In the genomic region with DNA sequence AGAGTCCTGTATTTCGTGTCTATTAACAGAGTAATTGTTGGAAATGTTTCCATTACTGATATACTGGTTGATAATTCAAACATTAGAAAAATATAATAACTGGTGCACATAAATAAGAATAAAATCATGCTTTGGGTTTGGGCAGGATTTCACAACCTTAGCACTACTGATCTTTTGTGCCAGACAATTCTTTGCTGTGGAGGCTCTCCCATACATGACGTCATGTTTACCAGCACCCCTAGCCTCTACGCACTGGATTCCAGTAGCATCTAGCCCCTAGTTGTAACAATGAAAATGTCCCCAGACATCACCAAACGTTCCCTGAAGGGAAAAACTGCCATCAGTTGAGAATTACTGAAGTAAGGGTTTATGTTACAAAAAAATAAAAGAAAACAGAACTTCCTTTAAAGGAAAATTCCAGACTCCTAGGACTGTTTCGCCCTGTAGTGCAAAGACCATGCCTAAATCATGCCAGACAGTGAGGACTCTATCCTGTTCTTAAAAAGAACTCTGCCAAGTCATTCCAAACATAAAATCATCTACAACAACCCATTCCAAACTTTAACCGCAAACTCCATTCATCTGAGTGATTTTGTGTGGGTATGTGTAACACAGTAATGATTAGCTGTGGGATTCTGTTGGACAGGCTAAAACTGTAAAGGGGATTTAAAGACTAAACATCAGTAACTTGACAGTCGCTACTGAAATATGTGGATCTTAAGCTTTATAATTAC, we compare ENCODE assay signal across 13 cellular contexts.
DNase-seq lines count a peak whose midpoint lies in the region; ATAC-seq and TF ChIP-seq lines count a peak whose summit lies in the region.
"Had no signal": no experiment of that assay in that cellular context is flagged by ENCODE, and none has a peak within 500 bp of the region (broad histone marks: within the 10 kb centered on the region; RNA-seq: fewer than 3 reads in every experiment).

No MANE protein-coding gene starts in this region.

- no peak overlapping the region for H2BK12ac ChIP-seq in H9 (ENCODE audit: insufficient read length, low read depth, low read length)

- H2BK20ac ChIP-seq in H9 (ENCODE audit: low read depth, low read length, poor library complexity, severe bottlenecking): no peak overlapping the region

- peaks cover 22 to 64% (median 62%) of the 10 kb centered on the region in 3 experiments for H3K36me3 Mint-ChIP-seq in H9 (ENCODE audit: insufficient read depth in 1 of 3, low read depth in 3 of 3)
- no peaks in the 10 kb centered on the region for H3K36me3 Mint-ChIP-seq in activated T-helper 17 cell treated with anti-CD3 and anti-CD28 coated beads, Interleukin-2, amount 50 U/mL, for 72 hours (ENCODE audit: low read depth)

- no peak overlapping the region for H3K9ac ChIP-seq in H9 (ENCODE audit: extremely low read depth, insufficient read length, low read length)

- no peak overlapping the region for H3K4me3 ChIP-seq in dorsolateral prefrontal cortex
- no peak overlapping the region for H3K4me3 ChIP-seq in lung
- H3K4me3 ChIP-seq in thoracic aorta: peak overlapping the region; percentile 8
- H3K4me3 ChIP-seq: pancreas had no signal

- no peak for DNase-seq in H9
- DNase-seq in dorsolateral prefrontal cortex: no peak
- DNase-seq in lung (ENCODE audit: low spot score): no peak
- DNase-seq in thoracic aorta (ENCODE audit: low spot score): no peak
- DNase-seq in DMS79 (lab: John Stamatoyannopoulos, UW): no peak
- DNase-seq: activated naive CD8-positive, alpha-beta T cell treated with anti-CD3 and anti-CD28 coated beads, Interleukin-2, amount 50 U/mL, for 24 hours; COR-L47; NCI-H2107; pancreas had no signal

- no peak overlapping the region for H2BK15ac ChIP-seq in H9 (ENCODE audit: low read depth, low read length)

- H2AFZ ChIP-seq in H9 (ENCODE audit: low read length): no peak overlapping the region

- no peak overlapping the region for H3K23ac ChIP-seq in H9 (ENCODE audit: insufficient read length, low read depth, low read length)

- no peak overlapping the region for H2BK120ac ChIP-seq in H9 (ENCODE audit: low read depth, low read length, poor library complexity, severe bottlenecking)

- H3K4me1 ChIP-seq in H9 (ENCODE audit: insufficient read depth, low read length) (peaks cover 3% of the 10 kb centered on the region; the same call in 1 of the 2 replicates), lung (ENCODE audit: control insufficient read depth in 2 of 2, insufficient read depth in 2 of 2, low read length in 2 of 2) (peaks cover 3 to 7% of the 10 kb centered on the region in 2 donors), thoracic aorta (ENCODE audit: control insufficient read depth in 1 of 2, low read depth in 2 of 2) (peaks cover 6 to 29% of the 10 kb centered on the region in 2 donors)
- H3K4me1 ChIP-seq: pancreas had no signal

- no peak overlapping the region for H4K91ac ChIP-seq in H9 (ENCODE audit: insufficient read length, low read depth, low read length)

- intact Hi-C loops in dorsolateral prefrontal cortex (cut with DNase I): no loop called here

- H4K8ac ChIP-seq in H9 (replicated peaks; ENCODE audit: insufficient read length, low read depth, low read length): no peak overlapping the region

- H3K36me3 ChIP-seq in lung (ENCODE audit: control insufficient read depth in 2 of 2, insufficient read depth in 2 of 2, low read length in 2 of 2): peaks cover 0 to 34% of the 10 kb centered on the region in 2 donors
- H3K36me3 ChIP-seq in thoracic aorta: peaks cover 14% of the 10 kb centered on the region
- H3K36me3 ChIP-seq: pancreas had no signal

- H3K27ac Mint-ChIP-seq in H9: peak overlapping the region; percentile 16 to 68 (median 40); a peak in 2 of 7 replicates
- no peak overlapping the region for H3K27ac Mint-ChIP-seq in activated T-helper 17 cell treated with anti-CD3 and anti-CD28 coated beads, Interleukin-2, amount 50 U/mL, for 72 hours
- H3K27ac Mint-ChIP-seq: activated naive CD8-positive, alpha-beta T cell treated with anti-CD3 and anti-CD28 coated beads, Interleukin-2, amount 50 U/mL, for 24 hours had no signal

- no peak overlapping the region for H3T11ph ChIP-seq in H9 (ENCODE audit: low read length)

- ATAC-seq in lung (ENCODE audit: insufficient read depth, low FRiP score) (peak; percentile 8), thoracic aorta (ENCODE audit: insufficient number of reproducible peaks, low FRiP score, low read depth) (peak; percentile 74), GM19395 (IDR thresholded peaks at IDR 0.05; ENCODE audit: unreplicated experiment) (no peak), GM18511 (IDR thresholded peaks at IDR 0.05; ENCODE audit: unreplicated experiment) (no peak)
- ATAC-seq in activated T-helper 17 cell treated with anti-CD3 and anti-CD28 coated beads, Interleukin-2, amount 50 U/mL, for 72 hours (replicated peaks): no peak
- ATAC-seq: activated naive CD8-positive, alpha-beta T cell treated with anti-CD3 and anti-CD28 coated beads, Interleukin-2, amount 50 U/mL, for 24 hours; left lobe of liver had no signal

- H3K27me3 ChIP-seq in H9 (ENCODE audit: insufficient read depth, low read length) (no peaks in the 10 kb centered on the region), dorsolateral prefrontal cortex (no peaks in the 10 kb centered on the region), lung (ENCODE audit: control insufficient read depth, insufficient read depth) (no peaks in the 10 kb centered on the region), thoracic aorta (replicated peaks; ENCODE audit: insufficient read depth) (no peaks in the 10 kb centered on the region)
- H3K27me3 ChIP-seq: pancreas had no signal

- H2AK5ac ChIP-seq in H9 (ENCODE audit: insufficient read length, low read length): no peak overlapping the region

- TF ChIP-seq CTCF in H9 (conservative IDR thresholded peaks at IDR 0.05) (no peak), dorsolateral prefrontal cortex (IDR thresholded peaks at IDR 0.05 in 54 of 56, conservative IDR thresholded peaks at IDR 0.05 in 2 of 56; ENCODE audit: low read depth in 1 of 56, partially characterized antibody in 56 of 56) (no peak), lung (IDR thresholded peaks at IDR 0.05; ENCODE audit: control extremely low read depth, extremely low read depth) (no peak), thoracic aorta (IDR thresholded peaks at IDR 0.05) (no peak)

- H3K79me1 ChIP-seq in H9 (ENCODE audit: insufficient read depth, low read depth, low read length, poor library complexity, severe bottlenecking): no peaks in the 10 kb centered on the region

- H3K9me3 ChIP-seq in H9 (ENCODE audit: control insufficient read depth, low read depth, low read length) (no peaks in the 10 kb centered on the region), lung (ENCODE audit: control insufficient read depth in 2 of 2, insufficient read depth in 1 of 2, low read length in 1 of 2) (peaks cover 0 to 2% of the 10 kb centered on the region in 2 donors), thoracic aorta (no peaks in the 10 kb centered on the region)
- H3K9me3 ChIP-seq: pancreas had no signal

- H3K4ac ChIP-seq in H9 (ENCODE audit: low read depth, low read length): no peak overlapping the region

- H2BK5ac ChIP-seq in H9 (ENCODE audit: insufficient read length, low read length): no peak overlapping the region

- no peak overlapping the region for H3K18ac ChIP-seq in H9 (ENCODE audit: insufficient read length, low read depth, low read length)

- H3K56ac ChIP-seq in H9 (ENCODE audit: insufficient read length, low read depth, low read length): no peak overlapping the region

- H3K79me2 ChIP-seq in H9 (ENCODE audit: insufficient read depth, low read length): no peaks in the 10 kb centered on the region

- H3K27ac ChIP-seq in H9 (ENCODE audit: insufficient read length, low read depth, low read length) (no peak overlapping the region), dorsolateral prefrontal cortex (peak overlapping the region in 57 of 59 donors; percentile 12 to 86 (median 61)), lung (ENCODE audit: low read depth in 1 of 2, low read length in 1 of 2) (no peak overlapping the region), thoracic aorta (peak overlapping the region; percentile 61 to 64)
- H3K27ac ChIP-seq: pancreas had no signal

- 0 out of 4 replicates have a peak, but pooled peaks cover 0 to 2% of the 10 kb centered on the region in 2 experiments for H3K4me1 Mint-ChIP-seq in H9
- no peaks in the 10 kb centered on the region for H3K4me1 Mint-ChIP-seq in activated T-helper 17 cell treated with anti-CD3 and anti-CD28 coated beads, Interleukin-2, amount 50 U/mL, for 72 hours

- no CpG with 5 or more reads among the region's 7 CpGs for WGBS in H9 (ENCODE audit: extremely low coverage, insufficient read length, low lambda C conversion rate)
- WGBS in lung, 2 donors: 80 to 88% methylated on average over 7 of the region's 7 CpGs

- H3K14ac ChIP-seq in H9 (ENCODE audit: insufficient read depth, low read length): no peak overlapping the region

- no peak overlapping the region for H4K5ac ChIP-seq in H9 (ENCODE audit: insufficient read length, low read depth, low read length)

- H3K23me2 ChIP-seq in H9 (ENCODE audit: insufficient read length, low read depth, low read length, poor library complexity, severe bottlenecking): no peaks in the 10 kb centered on the region

- H3K27me3 Mint-ChIP-seq in H9 (ENCODE audit: low read depth): no peaks in the 10 kb centered on the region
- no peaks in the 10 kb centered on the region for H3K27me3 Mint-ChIP-seq in activated T-helper 17 cell treated with anti-CD3 and anti-CD28 coated beads, Interleukin-2, amount 50 U/mL, for 72 hours
- H3K27me3 Mint-ChIP-seq: activated naive CD8-positive, alpha-beta T cell treated with anti-CD3 and anti-CD28 coated beads, Interleukin-2, amount 50 U/mL, for 24 hours had no signal

- no peaks in the 10 kb centered on the region for H4K20me1 ChIP-seq in H9 (ENCODE audit: control insufficient read depth, insufficient read depth, insufficient read length)

- no peak overlapping the region for H3K4me2 ChIP-seq in H9 (ENCODE audit: insufficient read depth, insufficient read length, low read length)

- H3K9me3 Mint-ChIP-seq in H9: no peaks in the 10 kb centered on the region
- peaks cover 3% of the 10 kb centered on the region for H3K9me3 Mint-ChIP-seq in activated T-helper 17 cell treated with anti-CD3 and anti-CD28 coated beads, Interleukin-2, amount 50 U/mL, for 72 hours

- no peak overlapping the region for H3K4me3 Mint-ChIP-seq in H9
- H3K4me3 Mint-ChIP-seq in activated T-helper 17 cell treated with anti-CD3 and anti-CD28 coated beads, Interleukin-2, amount 50 U/mL, for 72 hours: no peak overlapping the region
- H3K4me3 Mint-ChIP-seq: activated naive CD8-positive, alpha-beta T cell treated with anti-CD3 and anti-CD28 coated beads, Interleukin-2, amount 50 U/mL, for 24 hours had no signal

Comparison
In these comparisons a context has a peak if more than half of its experiments do, and no peak if none do; other contexts are left out.
1. H3K27ac ChIP-seq: peak in dorsolateral prefrontal cortex (57 of 59) and thoracic aorta (2 of 2); none in H9 (single experiment) and lung (0 of 2).
2. ATAC-seq: peak in lung (single experiment) and thoracic aorta (single experiment); none in activated T-helper 17 cell treated with anti-CD3 and anti-CD28 coated beads, Interleukin-2, amount 50 U/mL, for 72 hours (single experiment), GM19395 (single experiment) and GM18511 (single experiment).